ENCODE assay signal across 8 cellular contexts in genomic region chr1:35190784-35191183, GRCh38. TPM values are rescaled to one million over a fixed set of nuclear protein-coding genes. Genes with fewer than 3 reads are reported as not detected.
DNase-seq lines count a peak whose midpoint lies in the region; ATAC-seq and TF ChIP-seq lines count a peak whose summit lies in the region.

No MANE protein-coding gene starts in this region.

- H3F3A ChIP-seq in OCI-LY1 (ENCODE audit: insufficient read depth, low read length) = no peaks in the 10 kb centered on the region

- ATAC-seq in GM18502 (IDR thresholded peaks at IDR 0.05; ENCODE audit: poor library complexity, unreplicated experiment) = no peak
- ATAC-seq in GM18867 (IDR thresholded peaks at IDR 0.05; ENCODE audit: unreplicated experiment) = no peak
- no peak for ATAC-seq in GM19328 (IDR thresholded peaks at IDR 0.05; ENCODE audit: unreplicated experiment)

- H3K4me1 ChIP-seq in Caco-2 = peaks cover 12% of the 10 kb centered on the region
- peaks cover 52% of the 10 kb centered on the region for H3K4me1 ChIP-seq in OCI-LY1 (ENCODE audit: insufficient read depth, low read length, severe bottlenecking)
- peaks cover 5% of the 10 kb centered on the region for H3K4me1 ChIP-seq in endodermal cell (ENCODE audit: control insufficient read depth, insufficient read depth, low read length)
- peaks cover 23 to 29% of the 10 kb centered on the region in 2 experiments for H3K4me1 ChIP-seq in neutrophil (ENCODE audit: control insufficient read depth in 1 of 2, insufficient read depth in 1 of 2, low read depth in 1 of 2, low read length in 1 of 2)

- H3K27me3 ChIP-seq in Caco-2 (replicated peaks; ENCODE audit: control insufficient read depth, insufficient read depth, low read length) (no peaks in the 10 kb centered on the region), OCI-LY1 (ENCODE audit: insufficient read depth, low read length) (no peaks in the 10 kb centered on the region), endodermal cell (ENCODE audit: control insufficient read depth, insufficient read depth, low read length, poor library complexity, severe bottlenecking) (no peaks in the 10 kb centered on the region), neutrophil (no peaks in the 10 kb centered on the region)

- no peaks in the 10 kb centered on the region; the same call in 1 of the 2 replicates for H3K36me3 ChIP-seq in Caco-2 (ENCODE audit: control insufficient read depth, insufficient read depth, low read length)
- peaks cover 70% of the 10 kb centered on the region for H3K36me3 ChIP-seq in OCI-LY1 (ENCODE audit: insufficient read depth, low read length)
- peaks cover 59% of the 10 kb centered on the region for H3K36me3 ChIP-seq in endodermal cell (ENCODE audit: control insufficient read depth, insufficient read depth, low read length)
- peaks cover 51% of the 10 kb centered on the region for H3K36me3 ChIP-seq in neutrophil

- H3K9ac ChIP-seq in OCI-LY1 (ENCODE audit: low read length) = peak overlapping the region; percentile 100
- H3K9ac ChIP-seq in endodermal cell (ENCODE audit: extremely low read depth, low read length, poor library complexity, severe bottlenecking) = peak overlapping the region; percentile 98

- H3K4me1 Mint-ChIP-seq in Caco-2 (ENCODE audit: low read depth, unreplicated experiment) (peaks cover 36% of the 10 kb centered on the region), endodermal cell (peaks cover 41% of the 10 kb centered on the region)

- CTCF ChIA-PET in Caco-2 (lab: Charles Lee) = no interaction called here

- WGBS in endodermal cell (ENCODE audit: insufficient coverage in 1 of 2, insufficient read length in 1 of 2), 2 experiments = 37 to 41% methylated on average over 5 to 6 of the region's 6 CpGs

- H3K27me3 Mint-ChIP-seq in Caco-2 (ENCODE audit: insufficient read depth, unreplicated experiment) (no peaks in the 10 kb centered on the region), endodermal cell (ENCODE audit: insufficient read depth) (peaks cover 2% of the 10 kb centered on the region)

- BruUV-seq in Caco-2 (replicated peaks; lab: Mats Ljungman, UMichigan) = TSS peak; percentile 49

- H3K27ac Mint-ChIP-seq in Caco-2 (ENCODE audit: unreplicated experiment) (peak overlapping the region; percentile 88), endodermal cell (peak overlapping the region; percentile 95)

- H3K4me3 ChIP-seq in Caco-2 (ENCODE audit: low read depth, low read length) (peak overlapping the region; percentile 52), OCI-LY1 (ENCODE audit: low read depth, low read length, poor library complexity, severe bottlenecking) (peak overlapping the region; percentile 99), endodermal cell (ENCODE audit: low read length) (peak overlapping the region; percentile 98), neutrophil (ENCODE audit: low read depth in 1 of 2, low read length in 1 of 2) (peak overlapping the region; percentile 89 to 96)

- peaks cover 65% of the 10 kb centered on the region for H3K79me2 ChIP-seq in OCI-LY1 (ENCODE audit: insufficient read depth, low read length)

- H2AFZ ChIP-seq in OCI-LY1 (ENCODE audit: low read length) = no peak overlapping the region

- H3K27ac ChIP-seq in OCI-LY1 (ENCODE audit: low read depth, low read length, poor library complexity, severe bottlenecking) = no peak overlapping the region
- H3K27ac ChIP-seq in endodermal cell (ENCODE audit: low read depth, low read length) = no peak overlapping the region
- peak overlapping the region; percentile 96 for H3K27ac ChIP-seq in neutrophil

- DNase-seq in Caco-2 (no peak), endodermal cell (no peak), mesenteric fat pad (ENCODE audit: low spot score) (no peak)

- H3K9me3 ChIP-seq in Caco-2 (no peaks in the 10 kb centered on the region), OCI-LY1 (ENCODE audit: low read length) (no peaks in the 10 kb centered on the region), endodermal cell (ENCODE audit: control insufficient read depth, low read length) (no peaks in the 10 kb centered on the region), neutrophil (no peaks in the 10 kb centered on the region)

- peak overlapping the region; percentile 96 for H3K4me2 ChIP-seq in OCI-LY1 (ENCODE audit: low read length)

- POLR2A ChIA-PET in Caco-2 (lab: Charles Lee) = no interaction called here

- H3K4me3 Mint-ChIP-seq in Caco-2 (ENCODE audit: unreplicated experiment) = peak overlapping the region; percentile 89
- peak overlapping the region; percentile 93 for H3K4me3 Mint-ChIP-seq in endodermal cell

- intact Hi-C loops in Caco-2 (cut with micrococcal nuclease; ENCODE audit: unreplicated experiment) = loop anchor here (5.0 kb wide), 1 partner anchor 367 kb away; the partner anchor contains the start of genes KIAA0319L and NCDN

- H3K36me3 Mint-ChIP-seq in Caco-2 (ENCODE audit: insufficient read depth, unreplicated experiment) (peaks cover 75% of the 10 kb centered on the region), endodermal cell (ENCODE audit: low read depth) (peaks cover 61% of the 10 kb centered on the region)

- TF ChIP-seq CTCF in Caco-2 (IDR thresholded peaks at IDR 0.05; ENCODE audit: insufficient read depth in 1 of 2, low read depth in 1 of 2, low read length in 1 of 2, severe bottlenecking in 1 of 2, unreplicated experiment in 1 of 2) (no peak), OCI-LY1 (IDR thresholded peaks at IDR 0.05; ENCODE audit: low read length) (no peak), endodermal cell (conservative IDR thresholded peaks at IDR 0.05) (no peak), neutrophil (IDR thresholded peaks at IDR 0.05) (no peak)

- no peaks in the 10 kb centered on the region for H3K9me2 ChIP-seq in OCI-LY1 (ENCODE audit: low read depth, low read length)

- peaks cover 11% of the 10 kb centered on the region; the same call in 1 of the 2 replicates for H4K20me1 ChIP-seq in OCI-LY1 (ENCODE audit: insufficient read depth, low read length)

- H3K9me3 Mint-ChIP-seq in Caco-2 (ENCODE audit: unreplicated experiment) = no peaks in the 10 kb centered on the region
- H3K9me3 Mint-ChIP-seq in endodermal cell = no peaks in the 10 kb centered on the region

RNA-seq across cellular contexts. Expression of gene SFPQ, which starts 2.2 kb away (rescaled TPM):
- total RNA-seq in Caco-2 (2022) (274 and 285 TPM in 2 replicates), endodermal cell (100 to 1,000 TPM; 350 to 491 TPM), mesenteric fat pad (205 TPM)
- 290 TPM for polyA plus RNA-seq in endodermal cell (2013, experiment 1 of 2)
- polyA plus RNA-seq in endodermal cell (2013, experiment 2 of 2) = 263 TPM
